Comparison of ENCODE assay signal across 7 cellular contexts in genomic region chr16:29812754-29813643, GRCh38. TPM values are rescaled to one million over a fixed set of nuclear protein-coding genes. Genes with fewer than 3 reads are reported as not detected.
A peak's percentile ranks its signal among the peaks of the same experiment; 100 is the strongest.
DNase-seq lines count a peak whose midpoint lies in the region; ATAC-seq and TF ChIP-seq lines count a peak whose summit lies in the region.
"Had no signal": no experiment of that assay in that cellular context is flagged by ENCODE, and none has a peak within 500 bp of the region (broad histone marks: within the 10 kb centered on the region; RNA-seq: fewer than 3 reads in every experiment).

No MANE protein-coding gene starts in this region.

- DNase-seq in colonic mucosa = no peak
- no peak for DNase-seq in trophoblast cell
- no peak for DNase-seq in OCI-M1 (lab: John Stamatoyannopoulos, UW)
- DNase-seq: activated gamma-delta T cell had no signal

- H2AFZ ChIP-seq in trophoblast cell (ENCODE audit: insufficient read depth, low read length, poor library complexity) = no peak overlapping the region

- H3K4ac ChIP-seq in trophoblast cell (ENCODE audit: low read depth, low read length) = no peak overlapping the region

- no peak overlapping the region for H3K14ac ChIP-seq in trophoblast cell (ENCODE audit: low read length)

- peaks cover 26% of the 10 kb centered on the region for H3K36me3 ChIP-seq in HUES48 (ENCODE audit: control insufficient read depth, insufficient read depth, low read length)
- H3K36me3 ChIP-seq in colonic mucosa = no peaks in the 10 kb centered on the region
- H3K36me3 ChIP-seq in trophoblast cell (ENCODE audit: control insufficient read depth in 1 of 2, insufficient read depth in 2 of 2, low read length in 2 of 2) = peaks cover 20 to 21% of the 10 kb centered on the region in 2 experiments

- H3K9me3 ChIP-seq in HUES48 (ENCODE audit: control insufficient read depth, insufficient read depth, low read length) (no peaks in the 10 kb centered on the region), colonic mucosa (no peaks in the 10 kb centered on the region), trophoblast cell (ENCODE audit: insufficient read depth, low read depth, low read length) (peaks cover 3% of the 10 kb centered on the region)

- H4K12ac ChIP-seq in trophoblast cell (ENCODE audit: low read depth, low read length) = no peak overlapping the region

- H2BK12ac ChIP-seq in trophoblast cell (ENCODE audit: low read length) = no peak overlapping the region

- H2AK5ac ChIP-seq in trophoblast cell (ENCODE audit: low read length) = no peak overlapping the region

- no peak overlapping the region for H3K23ac ChIP-seq in trophoblast cell (ENCODE audit: low read length)

- no peak overlapping the region for H4K8ac ChIP-seq in trophoblast cell (ENCODE audit: low read depth, low read length)

- H3K4me1 ChIP-seq in HUES48 (ENCODE audit: control insufficient read depth, insufficient read depth, low read length) (peaks cover 47% of the 10 kb centered on the region), colonic mucosa (peaks cover 41% of the 10 kb centered on the region), trophoblast cell (ENCODE audit: control insufficient read depth in 1 of 2, insufficient read depth in 2 of 2, low read length in 2 of 2) (peaks cover 19 to 49% of the 10 kb centered on the region in 2 experiments)

- peak overlapping the region; percentile 1 for H3K27ac ChIP-seq in HUES48 (ENCODE audit: low read depth, low read length)
- peak overlapping the region; percentile 88 for H3K27ac ChIP-seq in colonic mucosa
- no peak overlapping the region for H3K27ac ChIP-seq in trophoblast cell (ENCODE audit: low read depth, low read length)

- no peak overlapping the region for H3K9ac ChIP-seq in HUES48 (ENCODE audit: low read depth, low read length)
- H3K9ac ChIP-seq in colonic mucosa (ENCODE audit: low read depth in 2 of 2, low read length in 2 of 2) = peak overlapping the region; percentile 55 to 66
- H3K9ac ChIP-seq in trophoblast cell (ENCODE audit: low read length) = no peak overlapping the region

- ATAC-seq in HG02981 (IDR thresholded peaks at IDR 0.05; ENCODE audit: unreplicated experiment) (no peak), HG03457 (IDR thresholded peaks at IDR 0.05; ENCODE audit: unreplicated experiment) (no peak)

- no peak overlapping the region for H2BK120ac ChIP-seq in trophoblast cell (ENCODE audit: insufficient read depth, low read length, poor library complexity)

- WGBS in trophoblast cell (ENCODE audit: extremely low coverage, insufficient coverage, insufficient read length) = no CpG with 5 or more reads among the region's 9 CpGs

- H2BK5ac ChIP-seq in trophoblast cell (ENCODE audit: low read depth, low read length, poor library complexity) = no peak overlapping the region

- no peak for TF ChIP-seq CTCF in colonic mucosa (IDR thresholded peaks at IDR 0.05)

- H3K79me2 ChIP-seq in trophoblast cell (ENCODE audit: control insufficient read depth, insufficient read depth, low read length, poor library complexity) = peaks cover 19% of the 10 kb centered on the region

- H3K4me3 ChIP-seq in HUES48 (ENCODE audit: low read depth, low read length) = peak overlapping the region; percentile 77
- peak overlapping the region; percentile 49 for H3K4me3 ChIP-seq in colonic mucosa
- H3K4me3 ChIP-seq in trophoblast cell (ENCODE audit: low read depth, low read length) = no peak overlapping the region

- peak overlapping the region; percentile 75 for H3K4me2 ChIP-seq in trophoblast cell (ENCODE audit: low read length)

- H4K91ac ChIP-seq in trophoblast cell (ENCODE audit: low read depth, low read length) = no peak overlapping the region

- peaks cover 24% of the 10 kb centered on the region for H3K79me1 ChIP-seq in trophoblast cell (ENCODE audit: low read length)

- intact Hi-C loops in colonic mucosa (cut with DNase I) = loop anchor here (5.0 kb wide), 1 partner anchor 39 kb away; no protein-coding TSS in a partner anchor

- no peak overlapping the region for H3K18ac ChIP-seq in trophoblast cell (ENCODE audit: low read length)

- no peaks in the 10 kb centered on the region for H3K27me3 ChIP-seq in HUES48 (ENCODE audit: control insufficient read depth, insufficient read depth, low read length)
- no peaks in the 10 kb centered on the region for H3K27me3 ChIP-seq in colonic mucosa
- no peaks in the 10 kb centered on the region for H3K27me3 ChIP-seq in trophoblast cell (ENCODE audit: insufficient read depth, low read length)

RNA-seq across cellular contexts. Expression of gene PRRT2, which starts 1.0 kb away (rescaled TPM):
- total RNA-seq in colonic mucosa = 1 to 10 TPM; 1.4 to 1.7 TPM
- polyA plus RNA-seq in trophoblast cell (2013) = 3.9 and 4.1 TPM in 2 replicates

RNA-seq across cellular contexts. Expression of gene PAGR1, which starts 3.0 kb away (rescaled TPM):
- total RNA-seq in colonic mucosa = 10 to 100 TPM; 16.0 to 45.0 TPM
- 33.5 and 34.4 TPM in 2 replicates for polyA plus RNA-seq in trophoblast cell (2013)

RNA-seq across cellular contexts. Expression of gene MAZ, which starts 6.7 kb away (rescaled TPM):
- total RNA-seq in colonic mucosa = 100 to 1,000 TPM; 286 to 441 TPM
- polyA plus RNA-seq in trophoblast cell (2013) = 151 and 161 TPM in 2 replicates

RNA-seq across cellular contexts. Expression of gene MVP, which starts 7.3 kb away (rescaled TPM):
- 100 to 1,000 TPM; 427 to 450 TPM for total RNA-seq in colonic mucosa
- 24.4 and 24.5 TPM in 2 replicates for polyA plus RNA-seq in trophoblast cell (2013)

RNA-seq across cellular contexts. Expression of gene KIF22, which starts 22.4 kb away (rescaled TPM):
- 100 to 1,000 TPM in 1 of 2 donors, 10 to 100 TPM in 1; 60.7 to 150 TPM for total RNA-seq in colonic mucosa
- 75.9 and 76.3 TPM in 2 replicates for polyA plus RNA-seq in trophoblast cell (2013)

Comparison
In these comparisons a context has a peak if more than half of its experiments do, and no peak if none do; other contexts are left out.
1. H3K9ac ChIP-seq: peak in colonic mucosa (2 of 2); none in HUES48 (single experiment) and trophoblast cell (single experiment).